ENCODE assay signal across 19 cellular contexts in genomic region chr2:104846182-104846954, GRCh38. TPM values are rescaled to one million over a fixed set of nuclear protein-coding genes. Genes with fewer than 3 reads are reported as not detected.
DNase-seq lines count a peak whose midpoint lies in the region; ATAC-seq, FAIRE-seq and TF ChIP-seq lines count a peak whose summit lies in the region.
"Had no signal": no experiment of that assay in that cellular context is flagged by ENCODE, and none has a peak within 500 bp of the region (broad histone marks: within the 10 kb centered on the region; RNA-seq: fewer than 3 reads in every experiment).

No MANE protein-coding gene starts in this region.

- peaks cover 61% of the 10 kb centered on the region for H3K79me2 ChIP-seq in astrocyte (ENCODE audit: insufficient read depth, low read length)

- H3K9me3 Mint-ChIP-seq in astrocyte (ENCODE audit: unreplicated experiment): no peaks in the 10 kb centered on the region
- H3K9me3 Mint-ChIP-seq: stimulated activated naive CD8-positive, alpha-beta T cell treated with anti-CD3 and anti-CD28 coated beads, Interleukin-15, Interleukin-2, amounts not matched to agents 100 ng/mL and 50 ng/mL, for 24 hours; T-helper 1 cell treated with Interleukin-12 subunit alpha and Interleukin-12 subunit beta and Interleukin-4 antibody, amounts not matched to agents 30 μg/mL and 1 μg/mL, for 36 hours had no signal

- H3K27me3 Mint-ChIP-seq in astrocyte (ENCODE audit: low read depth, unreplicated experiment): peaks cover 83% of the 10 kb centered on the region

- no peak overlapping the region for H3K27ac Mint-ChIP-seq in astrocyte (ENCODE audit: unreplicated experiment)
- H3K27ac Mint-ChIP-seq: stimulated activated naive CD8-positive, alpha-beta T cell treated with anti-CD3 and anti-CD28 coated beads, Interleukin-15, Interleukin-2, amounts not matched to agents 100 ng/mL and 50 ng/mL, for 24 hours had no signal

- no peak for TF ChIP-seq CTCF in GM13977 (IDR thresholded peaks at IDR 0.05; ENCODE audit: extremely low read depth, insufficient read depth, missing control alignments)
- no peak for TF ChIP-seq CTCF in astrocyte (IDR thresholded peaks at IDR 0.05; ENCODE audit: insufficient read depth, low read depth, low read length)
- no peak for TF ChIP-seq CTCF in kidney epithelial cell (IDR thresholded peaks at IDR 0.05; ENCODE audit: insufficient read depth, low read length, poor library complexity, severe bottlenecking)
- TF ChIP-seq CTCF in mucosa of descending colon (IDR thresholded peaks at IDR 0.05): no peak

- H3K27me3 ChIP-seq in astrocyte (ENCODE audit: insufficient read depth, low read length): peaks cover 36% of the 10 kb centered on the region
- H3K27me3 ChIP-seq in kidney epithelial cell (ENCODE audit: control insufficient read depth, insufficient read depth, low read length): peaks cover 34% of the 10 kb centered on the region

- H3K4me1 ChIP-seq in astrocyte (ENCODE audit: insufficient read depth, low read length): peaks cover 32% of the 10 kb centered on the region
- peaks cover 7% of the 10 kb centered on the region for H3K4me1 ChIP-seq in mucosa of descending colon (ENCODE audit: low read depth)

- no peaks in the 10 kb centered on the region for H3K36me3 Mint-ChIP-seq in astrocyte (ENCODE audit: low read depth, unreplicated experiment)

- H3K27ac ChIP-seq in astrocyte (ENCODE audit: low read depth, low read length): peak overlapping the region; percentile 60

- intact Hi-C loops in mucosa of descending colon (cut with DNase I, micrococcal nuclease): no loop called here

- H3K9me3 ChIP-seq in astrocyte (ENCODE audit: insufficient read depth, low read depth, low read length): no peaks in the 10 kb centered on the region
- no peaks in the 10 kb centered on the region for H3K9me3 ChIP-seq in mucosa of descending colon

- no peak for FAIRE-seq in astrocyte (lab: Jason Lieb, UNC)

- in situ Hi-C loops in GM13977 (cut with MboI; ENCODE audit: low pct_unique_long_range_greater_than_20kb, low sequenced_read_pairs, unreplicated experiment): no loop called here

- H3K4me1 Mint-ChIP-seq in astrocyte (ENCODE audit: low read depth, unreplicated experiment): peaks cover 8% of the 10 kb centered on the region

- peak overlapping the region; percentile 8 for H2AFZ ChIP-seq in astrocyte (ENCODE audit: low read depth, low read length)

- H3K4me3 ChIP-seq in astrocyte (ENCODE audit: insufficient read depth, low read depth, low read length) (peak overlapping the region; percentile 9), kidney epithelial cell (ENCODE audit: low read depth, low read length) (peak overlapping the region; percentile 12), mucosa of descending colon (no peak overlapping the region)

- DNase-seq in GM13977 (ENCODE audit: low spot score): peak; percentile 16
- DNase-seq in astrocyte (ENCODE audit: low read depth): no peak
- no peak for DNase-seq in kidney epithelial cell (ENCODE audit: low read depth)
- DNase-seq in pons (ENCODE audit: low spot score): peak; percentile 47
- DNase-seq in D341Med (ENCODE audit: low spot score): no peak
- no peak for DNase-seq in mucosa of descending colon
- no peak for DNase-seq in activated T-cell treated with anti-CD3 and anti-CD28 coated beads, Interleukin-2, amount 50 U/mL, for 48 hours
- DNase-seq: activated CD4-positive, CD25-positive, alpha-beta regulatory T cell; activated CD8-positive, alpha-beta memory T cell treated with anti-CD3 and anti-CD28 coated beads for 24 hours; activated effector memory CD4-positive, alpha-beta T cell treated with anti-CD3 and anti-CD28 coated beads, Interleukin-2, amount 50 U/mL, for 16 hours; amniotic stem cell; EL; left ventricle myocardium superior; NCI-H2029 treated with DMSO at 0.1 percent for 48 hours; NCI-H510A had no signal

- peak overlapping the region; percentile 81 for H3K9ac ChIP-seq in astrocyte (ENCODE audit: low read length)

- no peak overlapping the region for H3K4me3 Mint-ChIP-seq in astrocyte (ENCODE audit: unreplicated experiment)
- H3K4me3 Mint-ChIP-seq: stimulated activated naive CD8-positive, alpha-beta T cell treated with anti-CD3 and anti-CD28 coated beads, Interleukin-15, Interleukin-2, amounts not matched to agents 100 ng/mL and 50 ng/mL, for 24 hours; T-helper 1 cell treated with Interleukin-12 subunit alpha and Interleukin-12 subunit beta and Interleukin-4 antibody, amounts not matched to agents 30 μg/mL and 1 μg/mL, for 36 hours had no signal

- ATAC-seq in mucosa of descending colon (no peak), GM21723 (IDR thresholded peaks at IDR 0.05; ENCODE audit: unreplicated experiment) (no peak)
- ATAC-seq: left ventricle myocardium superior had no signal

- no peaks in the 10 kb centered on the region for H4K20me1 ChIP-seq in astrocyte (ENCODE audit: insufficient read depth, low read length)

- H3K4me2 ChIP-seq in astrocyte (ENCODE audit: low read length): peak overlapping the region; percentile 98

- no peaks in the 10 kb centered on the region for H3K36me3 ChIP-seq in astrocyte (ENCODE audit: insufficient read depth, low read length)
- no peaks in the 10 kb centered on the region for H3K36me3 ChIP-seq in kidney epithelial cell (ENCODE audit: control insufficient read depth, insufficient read depth, low read length)
- H3K36me3 ChIP-seq in mucosa of descending colon (ENCODE audit: low read depth): no peaks in the 10 kb centered on the region

RNA-seq across cellular contexts. Expression of gene POU3F3, which starts 7.5 kb away (rescaled TPM):
- 0.09 TPM in 1 of 2 replicates, not detected in the other for total RNA-seq in astrocyte
- 18.2 and 19.0 TPM in 2 replicates for total RNA-seq in kidney epithelial cell
- 1 to 10 TPM in 1 of 3 donors, under 1 TPM in 2; 0.12 to 1.4 (median 0.14) TPM for total RNA-seq in mucosa of descending colon
- total RNA-seq: left ventricle myocardium superior, myocyte had no signal

Comparison
In these comparisons a context has a peak if more than half of its experiments do, and no peak if none do; other contexts are left out.
1. DNase-seq: peak in GM13977 (single experiment) and pons (single experiment); none in astrocyte (single experiment), kidney epithelial cell (single experiment), D341Med (single experiment), mucosa of descending colon (0 of 3) and activated T-cell treated with anti-CD3 and anti-CD28 coated beads, Interleukin-2, amount 50 U/mL, for 48 hours (0 of 2).